In the genomic region with DNA sequence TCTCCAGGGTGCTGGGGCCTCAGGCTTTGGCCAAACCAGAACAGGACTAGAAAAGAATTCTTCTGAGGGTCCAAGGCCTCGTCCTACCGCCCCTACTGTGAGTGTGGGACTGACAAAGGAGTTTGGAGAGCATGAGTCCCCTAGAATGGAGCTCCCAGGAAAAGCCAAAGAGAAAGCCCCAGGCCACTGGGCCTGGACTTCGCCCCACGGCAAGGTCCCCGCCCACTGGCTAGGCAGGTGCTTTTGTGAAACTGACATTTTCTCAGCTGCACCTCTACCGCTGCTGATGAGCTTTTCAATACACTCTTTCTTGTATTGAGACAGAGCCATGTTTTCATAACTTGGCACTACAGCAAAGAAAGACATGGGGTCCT, we compare ENCODE assay signal across 18 cellular contexts. TPM values are rescaled to one million over a fixed set of nuclear protein-coding genes. Genes with fewer than 3 reads are reported as not detected.
"Had no signal": no experiment of that assay in that cellular context is flagged by ENCODE, and none has a peak within 500 bp of the region (broad histone marks: within the 10 kb centered on the region; RNA-seq: fewer than 3 reads in every experiment).

No MANE protein-coding gene starts in this region.

- H3K4me1 ChIP-seq: tibial artery, vagina had no signal

- H3K36me3 ChIP-seq: brain microvascular endothelial cell, tibial artery, vagina had no signal

- H3K27ac ChIP-seq: brain microvascular endothelial cell, tibial artery, vagina had no signal

- H3K27me3 ChIP-seq: vagina had no signal

- H3K9me3 ChIP-seq: vagina had no signal

- DNase-seq: activated CD4-positive, alpha-beta T cell treated with anti-CD3 and anti-CD28 coated beads, Interleukin-2, amount 10 ng/mL, durations not matched to agents 7 days and 5 days; activated CD8-positive, alpha-beta memory T cell treated with anti-CD3 and anti-CD28 coated beads, Interleukin-2, amount 50 U/mL, for 48 hours; activated gamma-delta T cell treated with Interleukin-2 at 50 U/mL for 16 hours; activated naive CD8-positive, alpha-beta T cell treated with anti-CD3 and anti-CD28 coated beads, Interleukin-2, amount 10 ng/mL, durations not matched to agents 7 days and 5 days; brain microvascular endothelial cell; effector memory CD4-positive, alpha-beta T cell; foreskin melanocyte; immature natural killer cell; midbrain; stimulated activated CD4-positive, alpha-beta T cell treated with anti-CD3 and anti-CD28 coated beads, Interleukin-15, amount 100 ng/mL, for 24 hours; stimulated activated CD4-positive, alpha-beta T cell treated with anti-CD3 and anti-CD28 coated beads, Interleukin-4, amount 100 ng/mL, for 1 hour; stimulated activated naive CD4-positive, alpha-beta T cell; tibial artery had no signal

- H3K4me3 ChIP-seq: tibial artery, vagina had no signal

RNA-seq across cellular contexts. Expression of gene FGF3, which starts 9.7 kb away (rescaled TPM):
- total RNA-seq: activated CD4-positive, alpha-beta T cell treated with anti-CD3 and anti-CD28 coated beads, Interleukin-2, amount 10 ng/mL, durations not matched to agents 7 days and 5 days; activated naive CD8-positive, alpha-beta T cell treated with anti-CD3 and anti-CD28 coated beads, Interleukin-2, amount 10 ng/mL, durations not matched to agents 7 days and 5 days; fibroblast of lung; lung microvascular endothelial cell; renal cortical epithelial cell; subcutaneous adipose tissue; vagina had no signal

RNA-seq across cellular contexts. Expression of gene FGF4, which starts 53.8 kb away (rescaled TPM):
- total RNA-seq: activated CD4-positive, alpha-beta T cell treated with anti-CD3 and anti-CD28 coated beads, Interleukin-2, amount 10 ng/mL, durations not matched to agents 7 days and 5 days; activated naive CD8-positive, alpha-beta T cell treated with anti-CD3 and anti-CD28 coated beads, Interleukin-2, amount 10 ng/mL, durations not matched to agents 7 days and 5 days; fibroblast of lung; lung microvascular endothelial cell; renal cortical epithelial cell; subcutaneous adipose tissue; vagina had no signal
